8 cellular contexts compared by ENCODE assay signal in genomic region chr2:19990416-19990728, GRCh38. TPM values are rescaled to one million over a fixed set of nuclear protein-coding genes. Genes with fewer than 3 reads are reported as not detected.
A peak's percentile ranks its signal among the peaks of the same experiment; 100 is the strongest.
DNase-seq lines count a peak whose midpoint lies in the region; ATAC-seq, FAIRE-seq and TF ChIP-seq lines count a peak whose summit lies in the region.

No MANE protein-coding gene starts in this region.

- peak overlapping the region; percentile 66 to 93 (median 87) for H3K4me3 ChIP-seq in breast epithelium

- ATAC-seq in memory B cell (ENCODE audit: low read depth): no peak

- H3K4me1 Mint-ChIP-seq in activated naive CD4-positive, alpha-beta T cell treated with anti-CD3 and anti-CD28 coated beads for 36 hours (ENCODE audit: low read depth): peaks cover 28% of the 10 kb centered on the region
- peaks cover 15% of the 10 kb centered on the region for H3K4me1 Mint-ChIP-seq in memory B cell
- peaks cover 23% of the 10 kb centered on the region for H3K4me1 Mint-ChIP-seq in type B pancreatic cell (ENCODE audit: unreplicated experiment)

- no peaks in the 10 kb centered on the region for H3K27me3 ChIP-seq in breast epithelium

- H3K36me3 ChIP-seq in breast epithelium: no peaks in the 10 kb centered on the region

- CTCF ChIA-PET in activated naive CD4-positive, alpha-beta T cell treated with anti-CD3 and anti-CD28 coated beads for 36 hours (lab: Charles Lee): interaction anchor here (2.2 kb wide), 1 partner anchor 25 kb away, joined by 10 read pairs; no protein-coding TSS in a partner anchor

- peak overlapping the region; percentile 54 for H3K27ac Mint-ChIP-seq in activated naive CD4-positive, alpha-beta T cell treated with anti-CD3 and anti-CD28 coated beads for 36 hours
- H3K27ac Mint-ChIP-seq in memory B cell: peak overlapping the region; percentile 96
- no peak overlapping the region for H3K27ac Mint-ChIP-seq in type B pancreatic cell

- H3K27ac ChIP-seq in breast epithelium: peak overlapping the region; percentile 81 to 82

- no peak for TF ChIP-seq CTCF in breast epithelium (IDR thresholded peaks at IDR 0.05)
- TF ChIP-seq CTCF in type B pancreatic cell (conservative IDR thresholded peaks at IDR 0.05): no peak
- no peak for TF ChIP-seq CTCF in D721Med (IDR thresholded peaks at IDR 0.05; ENCODE audit: insufficient read depth, missing control alignments)

- no peak for TF ChIP-seq POLR2A in breast epithelium (IDR thresholded peaks at IDR 0.05)

- FAIRE-seq in D721Med (lab: Jason Lieb, UNC): no peak

- no peaks in the 10 kb centered on the region for H3K9me3 ChIP-seq in breast epithelium

- peaks cover 13% of the 10 kb centered on the region for H3K27me3 Mint-ChIP-seq in activated naive CD4-positive, alpha-beta T cell treated with anti-CD3 and anti-CD28 coated beads for 36 hours (ENCODE audit: low read depth)
- H3K27me3 Mint-ChIP-seq in memory B cell: peaks cover 3% of the 10 kb centered on the region
- no peaks in the 10 kb centered on the region for H3K27me3 Mint-ChIP-seq in type B pancreatic cell

- DNase-seq in activated naive CD4-positive, alpha-beta T cell treated with anti-CD3 and anti-CD28 coated beads for 36 hours: no peak
- DNase-seq in activated naive CD4-positive, alpha-beta T cell treated with anti-CD3 and anti-CD28 coated beads, Interleukin-2, amount 50 U/mL, for 16 hours: no peak
- DNase-seq in breast epithelium (ENCODE audit: low spot score in 2 of 2): no peak
- no peak for DNase-seq in memory B cell (ENCODE audit: low spot score in 2 of 2)
- no peak for DNase-seq in type B pancreatic cell (ENCODE audit: extremely low spot score, unreplicated experiment)
- no peak for DNase-seq in D721Med (ENCODE audit: insufficient read length, low spot score)
- no peak for DNase-seq in SW 1271 (lab: John Stamatoyannopoulos, UW)
- no peak for DNase-seq in COLO829 (ENCODE audit: low spot score)

- intact Hi-C loops in activated naive CD4-positive, alpha-beta T cell treated with anti-CD3 and anti-CD28 coated beads for 36 hours (cut with micrococcal nuclease): loop anchor here (1.0 to 5.0 kb wide), 5 partner anchors 61 to 1430 kb away; partner anchors contain the start of genes LAPTM4A, PUM2, RDH14 and TTC32
- intact Hi-C loops in breast epithelium (cut with DNase I; ENCODE audit: low total_unique reads): no loop called here

- H3K4me1 ChIP-seq in breast epithelium: no peaks in the 10 kb centered on the region

- peak overlapping the region; percentile 87 for H3K4me3 Mint-ChIP-seq in activated naive CD4-positive, alpha-beta T cell treated with anti-CD3 and anti-CD28 coated beads for 36 hours
- H3K4me3 Mint-ChIP-seq in memory B cell (peak overlapping the region; percentile 93), type B pancreatic cell (peak overlapping the region; percentile 96)

- no peaks in the 10 kb centered on the region for H3K9me3 Mint-ChIP-seq in activated naive CD4-positive, alpha-beta T cell treated with anti-CD3 and anti-CD28 coated beads for 36 hours
- H3K9me3 Mint-ChIP-seq in memory B cell (no peaks in the 10 kb centered on the region), type B pancreatic cell (no peaks in the 10 kb centered on the region)

- H3K36me3 Mint-ChIP-seq in activated naive CD4-positive, alpha-beta T cell treated with anti-CD3 and anti-CD28 coated beads for 36 hours (ENCODE audit: low read depth): peaks cover 12% of the 10 kb centered on the region
- peaks cover 7% of the 10 kb centered on the region for H3K36me3 Mint-ChIP-seq in memory B cell
- H3K36me3 Mint-ChIP-seq in type B pancreatic cell: peaks cover 11% of the 10 kb centered on the region

RNA-seq across cellular contexts. Expression of gene WDR35, which starts 0.5 kb away (rescaled TPM):
- 1 to 10 TPM; 4.3 to 4.4 TPM for total RNA-seq in activated naive CD4-positive, alpha-beta T cell treated with anti-CD3 and anti-CD28 coated beads for 36 hours
- total RNA-seq in breast epithelium (10 to 100 TPM; 12.5 to 18.7 (median 17.7) TPM), type B pancreatic cell (ENCODE audit: low replicate concordance) (4.5 and 15.0 TPM in 2 replicates)

RNA-seq across cellular contexts. Expression of gene MATN3, which starts 22.1 kb away (rescaled TPM):
- not detected for total RNA-seq in activated naive CD4-positive, alpha-beta T cell treated with anti-CD3 and anti-CD28 coated beads for 36 hours
- total RNA-seq in breast epithelium: 1 to 10 TPM; 1.3 to 2.9 (median 2.6) TPM
- 0.45 and 3.0 TPM in 2 replicates for total RNA-seq in type B pancreatic cell (ENCODE audit: low replicate concordance)
